In the genomic region with DNA sequence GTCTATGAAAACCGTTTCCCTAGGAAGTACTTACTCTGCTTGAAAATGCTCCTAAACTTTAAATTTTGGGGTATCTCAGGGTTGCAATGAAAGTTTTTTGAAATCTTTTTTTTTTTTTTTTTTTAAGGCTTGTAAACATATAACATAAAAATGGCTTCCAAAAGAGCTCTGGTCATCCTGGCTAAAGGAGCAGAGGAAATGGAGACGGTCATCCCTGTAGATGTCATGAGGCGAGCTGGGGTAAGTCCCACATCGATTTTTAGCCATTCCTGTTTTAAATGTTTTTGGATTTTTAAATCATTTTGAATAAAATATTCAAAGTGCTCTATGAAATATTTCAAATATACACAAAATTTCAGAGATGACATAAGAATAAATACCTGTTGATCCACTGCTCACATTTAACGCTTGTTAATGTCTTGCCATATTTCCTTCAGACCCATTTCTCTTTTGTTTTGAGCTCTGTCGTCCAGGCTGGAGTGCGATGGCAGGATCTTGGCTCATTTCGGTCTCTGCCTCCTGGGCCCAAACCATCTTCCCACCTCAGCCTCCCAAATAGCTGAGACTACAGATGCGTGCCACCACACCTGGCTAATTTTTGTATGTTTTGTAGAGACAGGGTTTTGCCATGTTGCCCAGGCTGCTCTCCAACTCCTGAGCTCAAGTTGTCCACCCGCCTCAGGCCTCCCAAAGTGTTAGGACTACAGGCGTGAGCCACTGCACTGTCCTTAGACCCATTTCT, we compare ENCODE assay signal across 2 cellular contexts.
TF ChIP-seq lines count a peak whose summit lies in the region.

No MANE protein-coding gene starts in this region.

TF ChIP-seq in SK-N-SH, 30 proteins besides CTCF, POLR2A, EP300 and RAD21 (continued from another document):
- TF ChIP-seq, protein P1, sequence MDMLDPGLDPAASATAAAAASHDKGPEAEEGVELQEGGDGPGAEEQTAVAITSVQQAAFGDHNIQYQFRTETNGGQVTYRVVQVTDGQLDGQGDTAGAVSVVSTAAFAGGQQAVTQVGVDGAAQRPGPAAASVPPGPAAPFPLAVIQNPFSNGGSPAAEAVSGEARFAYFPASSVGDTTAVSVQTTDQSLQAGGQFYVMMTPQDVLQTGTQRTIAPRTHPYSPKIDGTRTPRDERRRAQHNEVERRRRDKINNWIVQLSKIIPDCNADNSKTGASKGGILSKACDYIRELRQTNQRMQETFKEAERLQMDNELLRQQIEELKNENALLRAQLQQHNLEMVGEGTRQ (IDR thresholded peaks at IDR 0.05; ENCODE audit: borderline replicate concordance, low read depth, low read length): no peak
- TF ChIP-seq POLR2AphosphoS5 (IDR thresholded peaks at IDR 0.05; ENCODE audit: low read depth, low read length) (no peak), TAF1 (IDR thresholded peaks at IDR 0.05; ENCODE audit: borderline replicate concordance, low read depth, low read length) (no peak), MEF2A (IDR thresholded peaks at IDR 0.05; ENCODE audit: borderline replicate concordance, low read depth) (no peak)
TF ChIP-seq in SK-N-SH: peak in this region for 0.

TF ChIP-seq in SK-N-SH treated with all-trans-retinoic acid at 6 μM for 48 hours, 23 proteins besides CTCF, POLR2A, EP300 and RAD21 (continued from another document):
- TF ChIP-seq ARNTL (CRISPR knock-in tag; IDR thresholded peaks at IDR 0.05; ENCODE audit: borderline replicate concordance, low read depth): no peak
- TF ChIP-seq RARB (CRISPR knock-in tag; IDR thresholded peaks at IDR 0.05): no peak
